Comparison of ENCODE assay signal across 8 cellular contexts in the genomic region with DNA sequence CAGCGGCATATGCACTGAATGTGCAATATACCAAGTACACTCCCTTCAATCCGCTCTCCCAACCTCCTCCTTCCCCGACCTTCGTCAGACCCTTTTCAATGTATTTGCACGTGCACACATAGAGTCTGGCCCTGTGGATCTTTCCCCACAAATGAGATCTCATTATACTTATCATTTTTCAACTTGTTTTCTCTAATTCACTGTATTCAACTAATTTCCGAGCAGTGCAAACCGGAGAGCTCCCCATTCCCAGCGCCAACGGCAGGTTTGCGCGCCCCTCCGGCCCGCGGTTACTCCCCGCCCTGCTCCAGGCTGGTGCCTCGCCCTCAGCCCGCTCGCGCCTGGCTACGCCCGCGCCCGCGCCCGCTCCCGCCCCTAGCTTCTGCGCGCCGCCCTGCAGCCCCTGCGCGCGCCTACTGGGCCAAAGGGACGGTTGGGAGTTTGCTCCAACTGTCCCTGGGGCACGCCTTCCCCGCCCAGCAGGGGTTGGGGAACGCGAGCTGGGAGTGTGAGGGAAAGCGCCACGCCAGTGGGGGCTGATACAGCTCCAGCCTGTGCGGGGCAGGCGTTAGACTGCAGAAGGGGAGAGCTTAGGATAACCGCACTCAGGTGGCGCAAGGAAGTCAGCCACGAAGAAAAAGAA. TPM values are rescaled to one million over a fixed set of nuclear protein-coding genes. Genes with fewer than 3 reads are reported as not detected.
DNase-seq lines count a peak whose midpoint lies in the region; ATAC-seq lines count a peak whose summit lies in the region.

No MANE protein-coding gene starts in this region.

- DNase-seq in DMS153 (lab: John Stamatoyannopoulos, UW) (peak; percentile 32), M059J (ENCODE audit: low read depth) (peak; percentile 74), naive B cell (peak; percentile 12), OCI-M2 (lab: John Stamatoyannopoulos, UW; ENCODE audit: unreplicated experiment) (no peak)
- peak; percentile 47 for DNase-seq in T-helper 2 cell treated with Interferon-gamma antibody and Interleukin-4, amounts not matched to agents 5 μg/mL and 100 μg/mL, for 36 hours (ENCODE audit: low spot score)
- no peak for DNase-seq in effector memory CD8-positive, alpha-beta T cell

- peak overlapping the region; percentile 80 for H3K4me3 Mint-ChIP-seq in T-helper 2 cell treated with Interferon-gamma antibody and Interleukin-4, amounts not matched to agents 5 μg/mL and 100 μg/mL, for 36 hours
- H3K4me3 Mint-ChIP-seq in effector memory CD8-positive, alpha-beta T cell = peak overlapping the region; percentile 43 to 56
- peak overlapping the region; percentile 48 to 85 (median 62) for H3K4me3 Mint-ChIP-seq in naive B cell

- H3K27me3 Mint-ChIP-seq in T-helper 2 cell treated with Interferon-gamma antibody and Interleukin-4, amounts not matched to agents 5 μg/mL and 100 μg/mL, for 36 hours (ENCODE audit: low read depth) = peaks cover 83% of the 10 kb centered on the region
- peaks cover 65 to 87% of the 10 kb centered on the region in 2 donors for H3K27me3 Mint-ChIP-seq in effector memory CD8-positive, alpha-beta T cell
- peaks cover 70 to 81% (median 70%) of the 10 kb centered on the region in 3 donors for H3K27me3 Mint-ChIP-seq in naive B cell

- no peak for ATAC-seq in effector memory CD8-positive, alpha-beta T cell (replicated peaks)
- ATAC-seq in naive B cell (ENCODE audit: low read depth in 2 of 2) = no peak
- ATAC-seq in HG03571 (IDR thresholded peaks at IDR 0.05; ENCODE audit: unreplicated experiment) = no peak
- ATAC-seq in GM19035 (IDR thresholded peaks at IDR 0.05; ENCODE audit: unreplicated experiment) = no peak

- no peak overlapping the region for H3K27ac Mint-ChIP-seq in T-helper 2 cell treated with Interferon-gamma antibody and Interleukin-4, amounts not matched to agents 5 μg/mL and 100 μg/mL, for 36 hours
- H3K27ac Mint-ChIP-seq in effector memory CD8-positive, alpha-beta T cell = no peak overlapping the region
- peak overlapping the region in 3 of 6 donors; percentile 6 to 80 (median 16) for H3K27ac Mint-ChIP-seq in naive B cell

- no peaks in the 10 kb centered on the region for H3K36me3 Mint-ChIP-seq in T-helper 2 cell treated with Interferon-gamma antibody and Interleukin-4, amounts not matched to agents 5 μg/mL and 100 μg/mL, for 36 hours (ENCODE audit: low read depth)
- H3K36me3 Mint-ChIP-seq in effector memory CD8-positive, alpha-beta T cell (ENCODE audit: insufficient read depth) = peaks cover 3% of the 10 kb centered on the region
- peaks cover 0 to 16% of the 10 kb centered on the region in 2 donors for H3K36me3 Mint-ChIP-seq in naive B cell

- no peaks in the 10 kb centered on the region for H3K9me3 Mint-ChIP-seq in T-helper 2 cell treated with Interferon-gamma antibody and Interleukin-4, amounts not matched to agents 5 μg/mL and 100 μg/mL, for 36 hours
- H3K9me3 Mint-ChIP-seq in effector memory CD8-positive, alpha-beta T cell = no peaks in the 10 kb centered on the region
- H3K9me3 Mint-ChIP-seq in naive B cell = peaks cover 0 to 15% (median 10%) of the 10 kb centered on the region in 7 donors

- H3K4me1 Mint-ChIP-seq in T-helper 2 cell treated with Interferon-gamma antibody and Interleukin-4, amounts not matched to agents 5 μg/mL and 100 μg/mL, for 36 hours (ENCODE audit: low read depth) = peaks cover 31% of the 10 kb centered on the region
- H3K4me1 Mint-ChIP-seq in effector memory CD8-positive, alpha-beta T cell (ENCODE audit: low read depth in 2 of 2) = peaks cover 20 to 33% of the 10 kb centered on the region in 2 donors
- H3K4me1 Mint-ChIP-seq in naive B cell = peaks cover 37 to 41% (median 41%) of the 10 kb centered on the region in 3 donors

RNA-seq across cellular contexts. Expression of a gene that starts 3.3 kb away (rescaled TPM):
- total RNA-seq in M059J (2014; rRNA removed; shearing (Covaris generic)) = not detected in 2 replicates
- not detected for polyA plus RNA-seq in naive B cell (ENCODE audit: low read depth in 6 of 6)

RNA-seq across cellular contexts. Expression of a gene that starts 16.3 kb away (rescaled TPM):
- 155 and 179 TPM in 2 replicates for total RNA-seq in M059J (2014; rRNA removed; shearing (Covaris generic))
- not detected for polyA plus RNA-seq in naive B cell (ENCODE audit: low read depth in 6 of 6)

RNA-seq across cellular contexts. Expression of a gene that starts 50.8 kb away (rescaled TPM):
- 0.59 TPM in 1 of 2 replicates, not detected in the other for total RNA-seq in M059J (2014; rRNA removed; shearing (Covaris generic))
- polyA plus RNA-seq in naive B cell (ENCODE audit: low read depth in 6 of 6) = not detected

RNA-seq across cellular contexts. Expression of a gene that starts 57.1 kb away (rescaled TPM):
- total RNA-seq in M059J (2014; rRNA removed; shearing (Covaris generic)) = 5.1 and 5.5 TPM in 2 replicates
- not detected for polyA plus RNA-seq in naive B cell (ENCODE audit: low read depth in 6 of 6)

Comparison
In these comparisons a context has a peak if more than half of its experiments do, and no peak if none do; other contexts are left out.
1. DNase-seq: peak in DMS153 (single experiment), M059J (single experiment), T-helper 2 cell treated with Interferon-gamma antibody and Interleukin-4, amounts not matched to agents 5 μg/mL and 100 μg/mL, for 36 hours (single experiment) and naive B cell (single experiment); none in effector memory CD8-positive, alpha-beta T cell (0 of 3) and OCI-M2 (single experiment).
2. Peak in every context shown above with its lines, with median percentiles within 50 percentile points of each other: H3K4me3 Mint-ChIP-seq.